In the genomic region with DNA sequence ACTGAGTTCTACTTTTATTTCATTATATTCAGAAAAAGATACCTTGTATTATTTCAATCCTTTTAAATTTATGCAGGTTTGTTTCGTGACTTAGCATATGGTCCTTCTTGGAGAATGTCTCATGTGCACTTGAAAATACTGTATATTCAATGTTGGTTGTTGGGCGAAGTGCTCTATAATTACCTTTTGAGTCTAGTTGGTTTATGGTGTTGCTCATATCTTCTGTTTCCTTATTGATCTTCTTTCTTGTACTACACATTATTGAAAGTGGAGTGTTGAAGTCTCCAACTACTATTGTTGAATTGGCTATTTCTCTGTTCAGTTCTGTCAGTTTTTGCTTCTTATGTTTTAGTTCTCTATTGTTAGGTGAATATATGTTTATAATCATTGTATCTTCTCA, we compare ENCODE assay signal across 34 cellular contexts.
"Had no signal": no experiment of that assay in that cellular context is flagged by ENCODE, and none has a peak within 500 bp of the region (broad histone marks: within the 10 kb centered on the region; RNA-seq: fewer than 3 reads in every experiment).

No MANE protein-coding gene starts in this region.

- H3K9ac ChIP-seq: KMS-11 had no signal

- H3K36me3 ChIP-seq: MG63 had no signal

- H3K27me3 ChIP-seq: MG63 had no signal

- H3K9me3 ChIP-seq: MG63 had no signal

- H3K4me3 ChIP-seq: MG63 had no signal

- H3K27ac ChIP-seq: KMS-11 had no signal

- DNase-seq: Karpas-422, Kasumi-1, MG63, MM.1S, MV-4-11, NCI-H1048, NCI-H1092, NCI-H1092 treated with DMSO at 0.1 percent for 48 hours, NCI-H1105, NCI-H1105 treated with DMSO at 0.1 percent for 48 hours, NCI-H1417, NCI-H1417 treated with DMSO at 0.1 percent for 48 hours, NCI-H1436, NCI-H1436 treated with DMSO at 0.1 percent for 48 hours, NCI-H146, NCI-H1694, NCI-H1694 treated with DMSO at 0.1 percent for 48 hours, NCI-H187, NCI-H187 treated with DMSO at 0.1 percent for 48 hours, NCI-H1930, NCI-H2029, NCI-H2029 treated with DMSO at 0.1 percent for 48 hours, NCI-H2081, NCI-H2081 treated with DMSO at 0.1 percent for 48 hours, NCI-H2107, NCI-H2171, NCI-H2171 treated with DMSO at 0.1 percent for 48 hours, NCI-H2227 treated with DMSO at 0.1 percent for 48 hours, NCI-H226, NCI-H345, NCI-H446, NCI-H446 treated with DMSO at 0.1 percent for 48 hours, NCI-H510A had no signal
